14 cellular contexts compared by ENCODE assay signal in the genomic region with DNA sequence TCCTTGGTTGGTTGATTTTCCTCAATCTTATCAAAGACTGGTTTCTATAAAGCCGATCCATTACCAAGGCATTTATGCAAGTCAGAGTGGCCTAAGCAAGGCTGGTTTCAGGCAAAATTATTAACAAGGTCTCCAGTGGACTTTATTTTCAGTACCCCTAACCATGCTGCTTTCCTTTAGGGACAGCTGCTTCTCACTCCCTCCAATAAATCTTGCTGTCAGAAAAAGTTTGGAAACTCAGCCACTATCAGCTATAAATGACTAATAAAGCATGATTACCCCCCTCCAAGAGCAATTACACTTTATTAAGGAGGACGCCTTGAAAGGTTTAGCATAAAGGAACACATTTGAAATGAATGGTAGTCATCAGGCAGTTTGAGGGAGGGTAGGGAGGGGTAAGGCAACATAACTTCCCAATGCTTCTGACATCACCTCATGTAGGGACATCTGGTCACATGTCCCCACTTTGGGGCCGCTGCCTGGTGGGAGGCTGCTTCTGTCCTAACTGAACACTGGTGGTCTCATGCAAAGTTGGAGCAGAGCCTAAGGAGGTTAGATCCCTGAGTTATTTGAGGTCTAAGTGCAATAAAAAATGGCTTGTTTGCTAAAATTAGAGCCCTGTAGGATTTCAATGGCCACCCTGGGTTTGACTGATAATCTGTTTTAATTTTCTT.
"Had no signal": no experiment of that assay in that cellular context is flagged by ENCODE, and none has a peak within 500 bp of the region (broad histone marks: within the 10 kb centered on the region; RNA-seq: fewer than 3 reads in every experiment).

No MANE protein-coding gene starts in this region.

- ATAC-seq: activated CD4-positive, CD25-positive, alpha-beta regulatory T cell treated with anti-CD3 and anti-CD28 coated beads, Interleukin-2, amount 50 U/mL, for 24 hours; gastrocnemius medialis; upper lobe of right lung had no signal

- H3K4me3 ChIP-seq: gastrocnemius medialis, prostate gland, testis, upper lobe of right lung had no signal

- H3K36me3 ChIP-seq: gastrocnemius medialis, prostate gland, upper lobe of right lung had no signal

- H3K9me3 ChIP-seq: gastrocnemius medialis, prostate gland, testis, upper lobe of right lung had no signal

- FAIRE-seq: bronchial epithelial cell, colon, keratinocyte had no signal

- H3K4me1 ChIP-seq: prostate gland, testis had no signal

- H3K27ac ChIP-seq: epithelial cell of prostate, prostate gland, testis, upper lobe of right lung had no signal

- H3K27me3 ChIP-seq: gastrocnemius medialis, testis, upper lobe of right lung had no signal

- DNase-seq: activated effector memory CD4-positive, alpha-beta T cell treated with anti-CD3 and anti-CD28 coated beads, Interleukin-2, amount 50 U/mL, for 16 hours; effector CD4-positive, alpha-beta T cell; gastrocnemius medialis; naive B cell; stimulated activated CD4-positive, alpha-beta T cell treated with anti-CD3 and anti-CD28 coated beads, Interleukin-15, amount 100 ng/mL, for 24 hours; stimulated activated CD4-positive, alpha-beta T cell treated with anti-CD3 and anti-CD28 coated beads, Interleukin-4, amount 100 ng/mL, for 24 hours; testis; upper lobe of right lung had no signal
